In the genomic region with DNA sequence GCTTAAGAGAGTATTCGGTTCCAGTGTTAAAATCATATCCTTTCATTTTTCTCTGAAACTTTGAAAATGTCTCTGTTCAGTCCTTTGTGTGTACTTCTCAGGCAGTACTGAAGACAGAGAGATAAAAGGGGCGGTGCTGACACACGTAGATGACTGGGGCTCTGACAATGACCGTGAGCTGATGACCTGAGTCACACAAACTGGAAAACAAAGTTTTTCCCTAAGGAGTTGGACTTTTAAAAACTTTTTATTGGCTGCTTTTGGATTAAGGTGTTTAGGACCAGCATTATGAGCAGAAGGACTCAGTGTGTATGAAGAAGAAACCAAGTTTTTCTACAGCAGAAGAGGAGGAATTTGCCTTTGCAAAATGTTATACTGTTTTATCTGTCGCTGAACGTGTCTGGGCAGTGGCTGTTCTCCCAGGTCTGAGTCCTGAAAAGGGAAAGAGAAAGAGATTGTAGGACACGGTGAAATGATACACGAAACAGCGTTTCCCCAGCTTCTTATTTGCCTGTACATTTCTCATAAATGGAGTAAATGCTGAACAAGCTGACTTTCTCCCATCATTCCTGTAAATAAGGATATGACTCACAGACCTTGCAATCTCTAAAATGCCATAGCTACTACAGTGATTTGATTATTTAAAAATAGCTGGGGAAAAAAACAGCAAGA, we compare ENCODE assay signal across 8 cellular contexts. TPM values are rescaled to one million over a fixed set of nuclear protein-coding genes. Genes with fewer than 3 reads are reported as not detected.
DNase-seq lines count a peak whose midpoint lies in the region; ATAC-seq and TF ChIP-seq lines count a peak whose summit lies in the region.

No MANE protein-coding gene starts in this region.

- H3K9me3 ChIP-seq in thoracic aorta, result no peaks in the 10 kb centered on the region

- in situ Hi-C loops in Caki2 (cut with HindIII; ENCODE audit: low pct_unique_long_range_greater_than_20kb, low sequenced_read_pairs), result no loop called here

- DNase-seq in Caki2 (ENCODE audit: low read depth) (peak; percentile 67), amniotic epithelial cell (ENCODE audit: low read depth) (peak; percentile 92), kidney epithelial cell (ENCODE audit: low read depth) (peak; percentile 64), thoracic aorta (ENCODE audit: low spot score) (no peak), KG1 (lab: John Stamatoyannopoulos, UW) (no peak), SIG-M5 treated with dmso at 0.1 percent for 504 hours (lab: John Stamatoyannopoulos, UW; ENCODE audit: unreplicated experiment) (no peak)
- no peak for DNase-seq in activated CD8-positive, alpha-beta memory T cell treated with anti-CD3 and anti-CD28 coated beads, Interleukin-2, amount 10 ng/mL, durations not matched to agents 7 days and 5 days

- no peak overlapping the region for H3K27ac Mint-ChIP-seq in activated CD8-positive, alpha-beta memory T cell treated with anti-CD3 and anti-CD28 coated beads, Interleukin-2, amount 10 ng/mL, durations not matched to agents 7 days and 5 days

- H3K4me1 ChIP-seq in thoracic aorta (ENCODE audit: control insufficient read depth in 1 of 2, low read depth in 2 of 2), result peaks cover 18 to 46% of the 10 kb centered on the region in 2 donors

- H3K36me3 Mint-ChIP-seq in activated CD8-positive, alpha-beta memory T cell treated with anti-CD3 and anti-CD28 coated beads, Interleukin-2, amount 10 ng/mL, durations not matched to agents 7 days and 5 days, result no peaks in the 10 kb centered on the region

- CTCF ChIA-PET in activated CD8-positive, alpha-beta memory T cell treated with anti-CD3 and anti-CD28 coated beads, Interleukin-2, amount 10 ng/mL, durations not matched to agents 7 days and 5 days (lab: Charles Lee), result interaction anchor here (1.8 kb wide), 1 partner anchor 8 kb away, joined by 4 read pairs; no protein-coding TSS in a partner anchor

- no peak overlapping the region for H3K4me3 Mint-ChIP-seq in activated CD8-positive, alpha-beta memory T cell treated with anti-CD3 and anti-CD28 coated beads, Interleukin-2, amount 10 ng/mL, durations not matched to agents 7 days and 5 days

- H3K27ac ChIP-seq in thoracic aorta, result peak overlapping the region; percentile 87 to 90

- peaks cover 11% of the 10 kb centered on the region for H3K4me1 Mint-ChIP-seq in activated CD8-positive, alpha-beta memory T cell treated with anti-CD3 and anti-CD28 coated beads, Interleukin-2, amount 10 ng/mL, durations not matched to agents 7 days and 5 days

- ATAC-seq in HG02798 (IDR thresholded peaks at IDR 0.05; ENCODE audit: poor library complexity, unreplicated experiment) (peak; percentile 67), thoracic aorta (ENCODE audit: insufficient number of reproducible peaks, low FRiP score, low read depth) (peak; percentile 93)
- no peak for ATAC-seq in activated CD8-positive, alpha-beta memory T cell treated with anti-CD3 and anti-CD28 coated beads, Interleukin-2, amount 10 ng/mL, durations not matched to agents 7 days and 5 days

- H3K9me3 Mint-ChIP-seq in activated CD8-positive, alpha-beta memory T cell treated with anti-CD3 and anti-CD28 coated beads, Interleukin-2, amount 10 ng/mL, durations not matched to agents 7 days and 5 days (ENCODE audit: low read depth), result peaks cover 2% of the 10 kb centered on the region

- H3K36me3 ChIP-seq in kidney epithelial cell (ENCODE audit: control insufficient read depth, insufficient read depth, low read length) (no peaks in the 10 kb centered on the region), thoracic aorta (no peaks in the 10 kb centered on the region)

- TF ChIP-seq CTCF in kidney epithelial cell (IDR thresholded peaks at IDR 0.05; ENCODE audit: insufficient read depth, low read length, poor library complexity, severe bottlenecking) (no peak), thoracic aorta (IDR thresholded peaks at IDR 0.05) (no peak)

- H3K4me3 ChIP-seq in kidney epithelial cell (ENCODE audit: low read depth, low read length), result peak overlapping the region; percentile 21
- H3K4me3 ChIP-seq in thoracic aorta, result peak overlapping the region; percentile 63

- H3K27me3 ChIP-seq in kidney epithelial cell (ENCODE audit: control insufficient read depth, insufficient read depth, low read length), result no peaks in the 10 kb centered on the region
- no peaks in the 10 kb centered on the region for H3K27me3 ChIP-seq in thoracic aorta (replicated peaks; ENCODE audit: insufficient read depth)

- no peaks in the 10 kb centered on the region for H3K27me3 Mint-ChIP-seq in activated CD8-positive, alpha-beta memory T cell treated with anti-CD3 and anti-CD28 coated beads, Interleukin-2, amount 10 ng/mL, durations not matched to agents 7 days and 5 days

RNA-seq across cellular contexts. Expression of a gene that starts 51.5 kb away (rescaled TPM):
- total RNA-seq in Caki2 (2014; rRNA removed; shearing (Covaris generic); ENCODE audit: low replicate concordance), result 2.0 and 18.1 TPM in 2 replicates
- total RNA-seq in kidney epithelial cell (1.4 and 3.0 TPM in 2 replicates), thoracic aorta (10 to 100 TPM; 20.3 to 41.2 TPM)
- total RNA-seq in activated CD8-positive, alpha-beta memory T cell treated with anti-CD3 and anti-CD28 coated beads, Interleukin-2, amount 10 ng/mL, durations not matched to agents 7 days and 5 days, result 1 to 10 TPM; 9.3 to 9.5 TPM

Comparison
In these comparisons a context has a peak if more than half of its experiments do, and no peak if none do; other contexts are left out.
1. DNase-seq: peak in Caki2 (single experiment), amniotic epithelial cell (single experiment) and kidney epithelial cell (single experiment); none in thoracic aorta (single experiment), KG1 (single experiment), activated CD8-positive, alpha-beta memory T cell treated with anti-CD3 and anti-CD28 coated beads, Interleukin-2, amount 10 ng/mL, durations not matched to agents 7 days and 5 days (single experiment) and SIG-M5 treated with dmso at 0.1 percent for 504 hours (single experiment).